20 cellular contexts compared by ENCODE assay signal in genomic region chr13:99261040-99261439, GRCh38. TPM values are rescaled to one million over a fixed set of nuclear protein-coding genes. Genes with fewer than 3 reads are reported as not detected.
A peak's percentile ranks its signal among the peaks of the same experiment; 100 is the strongest.
DNase-seq lines count a peak whose midpoint lies in the region; ATAC-seq, FAIRE-seq and TF ChIP-seq lines count a peak whose summit lies in the region.
"Had no signal": no experiment of that assay in that cellular context is flagged by ENCODE, and none has a peak within 500 bp of the region (broad histone marks: within the 10 kb centered on the region; RNA-seq: fewer than 3 reads in every experiment).

No MANE protein-coding gene starts in this region.

- no peaks in the 10 kb centered on the region for H3K27me3 ChIP-seq in BLaER1 treated with 17β-estradiol and CSF1 and Interleukin-3, amounts not matched to agents 10 nM and 100 nM
- no peaks in the 10 kb centered on the region for H3K27me3 ChIP-seq in dorsolateral prefrontal cortex
- H3K27me3 ChIP-seq: brain microvascular endothelial cell had no signal

- FAIRE-seq in GM12892 (lab: Jason Lieb, UNC), result peak; percentile 44
- no peak for FAIRE-seq in urothelium cell line (lab: Jason Lieb, UNC)

- H3K36me3 ChIP-seq in BLaER1 treated with 17β-estradiol and CSF1 and Interleukin-3, amounts not matched to agents 10 nM and 100 nM, result peaks cover 0 to 47% (median 19%) of the 10 kb centered on the region in 11 experiments; a peak in 13 of 22 replicates
- H3K36me3 ChIP-seq: brain microvascular endothelial cell, thoracic aorta had no signal

- H3K4me1 Mint-ChIP-seq in activated B cell treated with CpG ODN at 0.5 μM for 24 hours (peaks cover 90% of the 10 kb centered on the region), naive B cell (peaks cover 68 to 78% (median 74%) of the 10 kb centered on the region in 3 donors)

- H3K27me3 Mint-ChIP-seq in activated B cell treated with CpG ODN at 0.5 μM for 24 hours (no peaks in the 10 kb centered on the region), naive B cell (no peaks in the 10 kb centered on the region)

- H3K4me2 ChIP-seq in BLaER1 treated with 17β-estradiol and CSF1 and Interleukin-3, amounts not matched to agents 10 nM and 100 nM, result peak overlapping the region; percentile 69 to 97 (median 86); a peak in 21 of 22 replicates

- TF ChIP-seq CTCF in activated B cell treated with CpG ODN at 0.5 μM for 24 hours (IDR thresholded peaks at IDR 0.05) (no peak), dorsolateral prefrontal cortex (IDR thresholded peaks at IDR 0.05 in 54 of 56, conservative IDR thresholded peaks at IDR 0.05 in 2 of 56; ENCODE audit: low read depth in 1 of 56, partially characterized antibody in 56 of 56) (no peak)

- ATAC-seq in activated B cell treated with CpG ODN at 0.5 μM for 24 hours (ENCODE audit: low read depth), result no peak
- ATAC-seq in naive B cell (ENCODE audit: low read depth in 2 of 2), result no peak
- ATAC-seq in GM21576 (IDR thresholded peaks at IDR 0.05; ENCODE audit: unreplicated experiment), result no peak
- ATAC-seq: HCT116, left ventricle myocardium superior had no signal

- H3K9me3 ChIP-seq in BLaER1 treated with 17β-estradiol and CSF1 and Interleukin-3, amounts not matched to agents 10 nM and 100 nM (replicated peaks in 1 of 11), result no peaks in the 10 kb centered on the region
- H3K9me3 ChIP-seq: thoracic aorta had no signal

- TF ChIP-seq POLR2A in GM12892 (IDR thresholded peaks at IDR 0.05; ENCODE audit: low read depth, low read length), result no peak

- no peak overlapping the region for H3K4me3 ChIP-seq in BLaER1 treated with 17β-estradiol and CSF1 and Interleukin-3, amounts not matched to agents 10 nM and 100 nM
- H3K4me3 ChIP-seq in dorsolateral prefrontal cortex, result no peak overlapping the region
- H3K4me3 ChIP-seq: thoracic aorta had no signal

- no peaks in the 10 kb centered on the region for H3K9me3 Mint-ChIP-seq in activated B cell treated with CpG ODN at 0.5 μM for 24 hours
- no peaks in the 10 kb centered on the region for H3K9me3 Mint-ChIP-seq in naive B cell

- H3K27ac Mint-ChIP-seq in activated B cell treated with CpG ODN at 0.5 μM for 24 hours (peak overlapping the region; percentile 96), naive B cell (peak overlapping the region; percentile 88 to 99 (median 94))

- H3K9ac ChIP-seq in BLaER1 treated with 17β-estradiol and CSF1 and Interleukin-3, amounts not matched to agents 10 nM and 100 nM, result peak overlapping the region in 1 of 11 experiments; percentile 7; a peak in 3 of 22 replicates

- H3K27ac ChIP-seq in BLaER1 treated with 17β-estradiol and CSF1 and Interleukin-3, amounts not matched to agents 10 nM and 100 nM, result peak overlapping the region in 8 of 11 experiments; percentile 88 to 96 (median 92); a peak in 13 of 22 replicates
- no peak overlapping the region for H3K27ac ChIP-seq in dorsolateral prefrontal cortex
- H3K27ac ChIP-seq: brain microvascular endothelial cell, thoracic aorta, WERI-Rb-1 had no signal

- intact Hi-C loops in activated B cell treated with CpG ODN at 0.5 μM for 24 hours (cut with micrococcal nuclease), result no loop called here
- intact Hi-C loops in dorsolateral prefrontal cortex (cut with DNase I), result no loop called here

- H3K36me3 Mint-ChIP-seq in activated B cell treated with CpG ODN at 0.5 μM for 24 hours (ENCODE audit: low read depth), result peaks cover 24% of the 10 kb centered on the region
- H3K36me3 Mint-ChIP-seq in naive B cell, result peaks cover 0 to 11% of the 10 kb centered on the region in 2 donors

- H4K20me1 ChIP-seq in BLaER1 treated with 17β-estradiol and CSF1 and Interleukin-3, amounts not matched to agents 10 nM and 100 nM, result peaks cover 0 to 21% (median 0%) of the 10 kb centered on the region in 11 experiments; a peak in 6 of 22 replicates

- CTCF ChIA-PET in activated B cell treated with CpG ODN at 0.5 μM for 24 hours (lab: Charles Lee), result interaction anchor here (1.4 to 2.7 kb wide), 5 partner anchors 8 to 84 kb away, joined by 5 to 24 read pairs (median 8); partner anchors contain the start of gene UBAC2

- H3K4me3 Mint-ChIP-seq in activated B cell treated with CpG ODN at 0.5 μM for 24 hours, result no peak overlapping the region
- H3K4me3 Mint-ChIP-seq in naive B cell, result peak overlapping the region in 7 of 8 donors; percentile 2 to 97 (median 31)

- H3K4me1 ChIP-seq in BLaER1 treated with 17β-estradiol and CSF1 and Interleukin-3, amounts not matched to agents 10 nM and 100 nM, result peaks cover 71 to 98% (median 88%) of the 10 kb centered on the region in 10 experiments

- POLR2A ChIA-PET in activated B cell treated with CpG ODN at 0.5 μM for 24 hours (lab: Charles Lee), result interaction anchor here (0.6 to 2.7 kb wide), 5 partner anchors 9 to 159 kb away, joined by 4 to 39 read pairs (median 7); partner anchors contain the start of gene UBAC2

- DNase-seq in GM12892 (ENCODE audit: insufficient read length), result no peak
- no peak for DNase-seq in activated B cell treated with CpG ODN at 0.5 μM for 24 hours
- no peak for DNase-seq in naive B cell
- no peak for DNase-seq in urothelium cell line (ENCODE audit: low spot score)
- no peak for DNase-seq in dorsolateral prefrontal cortex
- DNase-seq: activated gamma-delta T cell treated with Interleukin-2 at 50 U/mL for 16 hours; AML-193; brain microvascular endothelial cell; left ventricle myocardium superior; NCI-H1436 treated with DMSO at 0.1 percent for 48 hours; NCI-H2227 treated with DMSO at 0.1 percent for 48 hours; stimulated activated CD4-positive, alpha-beta T cell treated with anti-CD3 and anti-CD28 coated beads, Interleukin-4, amount 100 ng/mL, for 24 hours; T-helper 1 cell; WERI-Rb-1 had no signal

RNA-seq across cellular contexts. Expression of gene GPR18, which starts 2.9 kb away (rescaled TPM):
- 0.76 TPM for polyA plus RNA-seq in GM12892 (2012; ENCODE audit: missing spikeins)
- total RNA-seq in activated B cell treated with CpG ODN at 0.5 μM for 24 hours (29.0 and 32.4 TPM in 2 replicates), dorsolateral prefrontal cortex (not detected)
- polyA plus RNA-seq in naive B cell (ENCODE audit: low read depth in 6 of 6), result 100 to 1,000 TPM in 5 of 6 donors, 10 to 100 TPM in 1; 70.6 to 229 (median 135) TPM
- total RNA-seq: dermis microvascular lymphatic vessel endothelial cell, HT-29, left ventricle myocardium superior, thoracic aorta had no signal

RNA-seq across cellular contexts. Expression of gene GPR183, which starts 46.2 kb away (rescaled TPM):
- polyA plus RNA-seq in GM12892 (2012; ENCODE audit: missing spikeins), result 100 TPM
- total RNA-seq in activated B cell treated with CpG ODN at 0.5 μM for 24 hours (84.5 and 86.4 TPM in 2 replicates), dorsolateral prefrontal cortex (10 to 100 TPM in 3 of 120 experiments, 1 to 10 TPM in 81, under 1 TPM in 32, not detected in 4; 0.29 to 16.2 (median 1.7) TPM)
- 100 to 1,000 TPM in 5 of 6 donors, 10 to 100 TPM in 1; 98.3 to 487 (median 158) TPM for polyA plus RNA-seq in naive B cell (ENCODE audit: low read depth in 6 of 6)
- total RNA-seq: HT-29 had no signal

Comparison
In these comparisons a context has a peak if more than half of its experiments do, and no peak if none do; other contexts are left out.
1. H3K27ac ChIP-seq: peak in BLaER1 treated with 17β-estradiol and CSF1 and Interleukin-3, amounts not matched to agents 10 nM and 100 nM (8 of 11); none in dorsolateral prefrontal cortex (0 of 59).
2. RNA of gene GPR18, which starts 2.9 kb away (total RNA-seq): 29.0 to 32.4 TPM in activated B cell treated with CpG ODN at 0.5 μM for 24 hours; not detected in dorsolateral prefrontal cortex; every median in the first group is over 10 times any median in the second.